1 cellular context compared by ENCODE assay signal in genomic region chr1:246582301-246583055, GRCh38.
TF ChIP-seq lines count a peak whose summit lies in the region.

No MANE protein-coding gene starts in this region.

TF ChIP-seq in K562, 482 proteins besides CTCF, POLR2A, EP300 and RAD21 (continued from another document and continues in another):
- TF ChIP-seq PBX2 (CRISPR knock-in tag; IDR thresholded peaks at IDR 0.05; ENCODE audit: low read depth): no peak
- no peak for TF ChIP-seq PBX2 (tag; conservative IDR thresholded peaks at IDR 0.05; ENCODE audit: low read depth)
- TF ChIP-seq ZNF717 (CRISPR knock-in tag; IDR thresholded peaks at IDR 0.05): no peak
- TF ChIP-seq SMC3 (conservative IDR thresholded peaks at IDR 0.05; ENCODE audit: insufficient read depth, low read depth, low read length): no peak
- TF ChIP-seq WHSC1 (IDR thresholded peaks at IDR 0.05; ENCODE audit: low read length): no peak
- no peak for TF ChIP-seq KLF6 (CRISPR knock-in tag; IDR thresholded peaks at IDR 0.05; ENCODE audit: borderline replicate concordance)
- no peak for TF ChIP-seq TARDBP (IDR thresholded peaks at IDR 0.05)
- TF ChIP-seq CREB5 (CRISPR knock-in tag; IDR thresholded peaks at IDR 0.05): no peak
- TF ChIP-seq RBBP5 (IDR thresholded peaks at IDR 0.05; ENCODE audit: borderline replicate concordance, insufficient read depth, low read length, poor library complexity, severe bottlenecking): peak; percentile 25
- TF ChIP-seq TCF15 (CRISPR knock-in tag; IDR thresholded peaks at IDR 0.05): peak; percentile 78
- TF ChIP-seq NR1H2 (CRISPR knock-in tag; IDR thresholded peaks at IDR 0.05): no peak
- TF ChIP-seq ZNF511 (CRISPR knock-in tag; IDR thresholded peaks at IDR 0.05): no peak
- no peak for TF ChIP-seq ZFP91 (CRISPR knock-in tag; IDR thresholded peaks at IDR 0.05)
- no peak for TF ChIP-seq ZMIZ1 (IDR thresholded peaks at IDR 0.05; ENCODE audit: low read depth in 2 of 2, low read length in 2 of 2)
- no peak for TF ChIP-seq RBM15 (IDR thresholded peaks at IDR 0.05; ENCODE audit: insufficient read depth, low read length)
- TF ChIP-seq ZNF224 (CRISPR knock-in tag; IDR thresholded peaks at IDR 0.05): no peak
- TF ChIP-seq SREBF1 (IDR thresholded peaks at IDR 0.05; ENCODE audit: borderline replicate concordance, low read depth, low read length): no peak
- peak; percentile 58; the same call in 1 of the 2 replicates for TF ChIP-seq CBFA2T3 (IDR thresholded peaks at IDR 0.05)
- TF ChIP-seq TEAD4 (IDR thresholded peaks at IDR 0.05; ENCODE audit: low read length): 0 out of 2 replicates have a peak, but pooled peaks have one; percentile 20
- TF ChIP-seq TEAD4 (CRISPR knock-in tag; IDR thresholded peaks at IDR 0.05; ENCODE audit: borderline replicate concordance): no peak
- no peak for TF ChIP-seq PRPF4 (IDR thresholded peaks at IDR 0.05; ENCODE audit: insufficient read depth, low read depth, low read length, poor library complexity, severe bottlenecking)
- no peak for TF ChIP-seq NR0B1 (IDR thresholded peaks at IDR 0.05; ENCODE audit: partially characterized antibody)
- TF ChIP-seq ZSCAN32 (CRISPR knock-in tag; IDR thresholded peaks at IDR 0.05): no peak
- TF ChIP-seq ZBTB9 (CRISPR knock-in tag; IDR thresholded peaks at IDR 0.05): no peak; the same call in 1 of the 2 replicates
- no peak for TF ChIP-seq ZNF696 (CRISPR knock-in tag; conservative IDR thresholded peaks at IDR 0.05)
- no peak for TF ChIP-seq MCM2 (IDR thresholded peaks at IDR 0.05; ENCODE audit: low read depth)
- no peak for TF ChIP-seq ZNF41 (CRISPR knock-in tag; conservative IDR thresholded peaks at IDR 0.05)
- TF ChIP-seq NCOA4 (IDR thresholded peaks at IDR 0.05; ENCODE audit: partially characterized antibody): no peak
- TF ChIP-seq ESRRB (CRISPR knock-in tag; IDR thresholded peaks at IDR 0.05; ENCODE audit: borderline replicate concordance): no peak
- TF ChIP-seq EGR1 (conservative IDR thresholded peaks at IDR 0.05): no peak
- TF ChIP-seq SNRNP70 (optimal IDR thresholded peaks at IDR 0.05; ENCODE audit: low read depth, low read length): no peak
- TF ChIP-seq ZNF512 (tag; IDR thresholded peaks at IDR 0.05): no peak
- no peak; a peak in 2 of 4 replicates for TF ChIP-seq HDAC1 (IDR thresholded peaks at IDR 0.05)
- no peak for TF ChIP-seq ZNF133 (CRISPR knock-in tag; IDR thresholded peaks at IDR 0.05)
- no peak for TF ChIP-seq GATAD2A (IDR thresholded peaks at IDR 0.05)
- TF ChIP-seq SNAPC5 (CRISPR knock-in tag; IDR thresholded peaks at IDR 0.05): no peak
- TF ChIP-seq SLC30A9 (CRISPR knock-in tag; IDR thresholded peaks at IDR 0.05): no peak
- 0 out of 2 replicates have a peak, but pooled peaks have one; percentile 13 for TF ChIP-seq PML (IDR thresholded peaks at IDR 0.05; ENCODE audit: low read length)
- TF ChIP-seq GABPA (tag; conservative IDR thresholded peaks at IDR 0.05; ENCODE audit: low read depth): no peak
- peak; percentile 92 for TF ChIP-seq ZNF316 (IDR thresholded peaks at IDR 0.05)
- no peak for TF ChIP-seq ZBED1 (IDR thresholded peaks at IDR 0.05)
- TF ChIP-seq DMBX1 (CRISPR knock-in tag; IDR thresholded peaks at IDR 0.05; ENCODE audit: borderline replicate concordance): peak; percentile 55
- TF ChIP-seq ZSCAN29 (IDR thresholded peaks at IDR 0.05): no peak
- TF ChIP-seq MEF2A (IDR thresholded peaks at IDR 0.05; ENCODE audit: control insufficient read depth, low read depth, low read length): no peak
- TF ChIP-seq CEBPB (tag; IDR thresholded peaks at IDR 0.05): peak; percentile 85
- TF ChIP-seq LCOR (CRISPR knock-in tag; IDR thresholded peaks at IDR 0.05): no peak
- no peak for TF ChIP-seq SRSF1 (IDR thresholded peaks at IDR 0.05; ENCODE audit: low read depth, low read length)
- no peak for TF ChIP-seq NFE2L1 (tag; IDR thresholded peaks at IDR 0.05; ENCODE audit: borderline replicate concordance, low read depth)
- no peak for TF ChIP-seq ZBTB5 (IDR thresholded peaks at IDR 0.05)
- TF ChIP-seq ETS1 (conservative IDR thresholded peaks at IDR 0.05; ENCODE audit: control insufficient read depth, low read depth, low read length): no peak
- TF ChIP-seq HMGN3 (IDR thresholded peaks at IDR 0.05; ENCODE audit: borderline replicate concordance, extremely low read depth, insufficient read length, low read depth, low read length): no peak
